Comparison of ENCODE assay signal across 11 cellular contexts in genomic region chr20:35604444-35604750, GRCh38. TPM values are rescaled to one million over a fixed set of nuclear protein-coding genes. Genes with fewer than 3 reads are reported as not detected.
DNase-seq lines count a peak whose midpoint lies in the region; ATAC-seq and TF ChIP-seq lines count a peak whose summit lies in the region.
"Had no signal": no experiment of that assay in that cellular context is flagged by ENCODE, and none has a peak within 500 bp of the region (broad histone marks: within the 10 kb centered on the region; RNA-seq: fewer than 3 reads in every experiment).

No MANE protein-coding gene starts in this region.

- ATAC-seq in GM23338: peak; percentile 44

- H3K27me3 Mint-ChIP-seq in Caco-2 (ENCODE audit: insufficient read depth, unreplicated experiment) (peaks cover under 1% of the 10 kb centered on the region), GM23338 (ENCODE audit: insufficient read depth, low read depth, poor library complexity) (peaks cover 37% of the 10 kb centered on the region)
- peaks cover 25% of the 10 kb centered on the region for H3K27me3 Mint-ChIP-seq in T-helper 2 cell treated with Interferon-gamma antibody and Interleukin-4, amounts not matched to agents 5 μg/mL and 100 μg/mL, for 36 hours (ENCODE audit: low read depth)

- H3K27ac Mint-ChIP-seq in Caco-2 (ENCODE audit: unreplicated experiment) (no peak overlapping the region), GM23338 (no peak overlapping the region)
- H3K27ac Mint-ChIP-seq in T-helper 2 cell treated with Interferon-gamma antibody and Interleukin-4, amounts not matched to agents 5 μg/mL and 100 μg/mL, for 36 hours: no peak overlapping the region

- no peak overlapping the region for H3K4me3 Mint-ChIP-seq in Caco-2 (ENCODE audit: unreplicated experiment)
- no peak overlapping the region for H3K4me3 Mint-ChIP-seq in GM23338
- H3K4me3 Mint-ChIP-seq in T-helper 2 cell treated with Interferon-gamma antibody and Interleukin-4, amounts not matched to agents 5 μg/mL and 100 μg/mL, for 36 hours: no peak overlapping the region

- H3K4me1 Mint-ChIP-seq in Caco-2 (ENCODE audit: low read depth, unreplicated experiment) (peaks cover 13% of the 10 kb centered on the region), GM23338 (peaks cover 9% of the 10 kb centered on the region)
- H3K4me1 Mint-ChIP-seq in T-helper 2 cell treated with Interferon-gamma antibody and Interleukin-4, amounts not matched to agents 5 μg/mL and 100 μg/mL, for 36 hours (ENCODE audit: low read depth): peaks cover 6% of the 10 kb centered on the region

- no TSS peak for BruUV-seq in Caco-2 (replicated peaks; lab: Mats Ljungman, UMichigan)

- H3K9me2 ChIP-seq in GM23338 (ENCODE audit: insufficient read depth): no peaks in the 10 kb centered on the region

- H3K36me3 ChIP-seq in Caco-2 (ENCODE audit: control insufficient read depth, insufficient read depth, low read length) (no peaks in the 10 kb centered on the region), GM23338 (ENCODE audit: insufficient read depth) (no peaks in the 10 kb centered on the region), WERI-Rb-1 (no peaks in the 10 kb centered on the region), kidney epithelial cell (ENCODE audit: control insufficient read depth, insufficient read depth, low read length) (no peaks in the 10 kb centered on the region)
- H3K36me3 ChIP-seq: esophagus muscularis mucosa had no signal

- TF ChIP-seq CTCF in Caco-2 (IDR thresholded peaks at IDR 0.05; ENCODE audit: insufficient read depth in 1 of 2, low read depth in 1 of 2, low read length in 1 of 2, severe bottlenecking in 1 of 2, unreplicated experiment in 1 of 2): peak; percentile 40 to 49
- peak; percentile 72 to 82 for TF ChIP-seq CTCF in GM23338 (conservative IDR thresholded peaks at IDR 0.05; ENCODE audit: low read depth in 2 of 2)
- peak; percentile 75 for TF ChIP-seq CTCF in WERI-Rb-1 (IDR thresholded peaks at IDR 0.05; ENCODE audit: low read depth, low read length)
- peak; percentile 58 for TF ChIP-seq CTCF in kidney epithelial cell (IDR thresholded peaks at IDR 0.05; ENCODE audit: insufficient read depth, low read length, poor library complexity, severe bottlenecking)

- no peak overlapping the region for H3K4me3 ChIP-seq in Caco-2 (ENCODE audit: low read depth, low read length)
- H3K4me3 ChIP-seq in GM23338: no peak overlapping the region
- no peak overlapping the region for H3K4me3 ChIP-seq in WERI-Rb-1 (ENCODE audit: low read depth, low read length)
- H3K4me3 ChIP-seq in kidney epithelial cell (ENCODE audit: low read depth, low read length): no peak overlapping the region
- H3K4me3 ChIP-seq: esophagus muscularis mucosa had no signal

- no peaks in the 10 kb centered on the region for H3F3A ChIP-seq in GM23338 (replicated peaks; ENCODE audit: low read depth)

- no peak overlapping the region for H2AFZ ChIP-seq in GM23338

- H3K4me1 ChIP-seq in Caco-2 (peaks cover 15% of the 10 kb centered on the region), GM23338 (ENCODE audit: insufficient read depth) (peaks cover 4% of the 10 kb centered on the region)

- H3K79me2 ChIP-seq in GM23338 (replicated peaks; ENCODE audit: insufficient read depth): no peaks in the 10 kb centered on the region

- intact Hi-C loops in Caco-2 (cut with micrococcal nuclease; ENCODE audit: unreplicated experiment): loop anchor here (5.0 kb wide), 1 partner anchor 42 kb away; no protein-coding TSS in a partner anchor

- 0 out of 2 replicates have a peak overlapping the region, but pooled peaks have one; percentile 40 for H3K4me2 ChIP-seq in GM23338

- CTCF ChIA-PET in Caco-2 (lab: Charles Lee): interaction anchor here (1.0 to 3.2 kb wide), 4 partner anchors 8 to 36 kb away, joined by 4 to 14 read pairs (median 8); partner anchors contain the start of gene SPAG4

- DNase-seq in Caco-2 (peak; percentile 67 to 68), GM23338 (ENCODE audit: low spot score) (peak; percentile 92), WERI-Rb-1 (peak; percentile 68), kidney epithelial cell (ENCODE audit: low read depth) (no peak), GM03348 (ENCODE audit: low spot score) (no peak), EL (no peak), NCI-H2107 treated with DMSO at 0.1 percent for 48 hours (lab: John Stamatoyannopoulos, UW; ENCODE audit: unreplicated experiment) (no peak)
- DNase-seq in T-helper 2 cell treated with Interferon-gamma antibody and Interleukin-4, amounts not matched to agents 5 μg/mL and 100 μg/mL, for 36 hours (ENCODE audit: low spot score): no peak
- DNase-seq: HCEC 1CT, IMR-90 had no signal

- no peaks in the 10 kb centered on the region for H3K36me3 Mint-ChIP-seq in Caco-2 (ENCODE audit: insufficient read depth, unreplicated experiment)
- no peaks in the 10 kb centered on the region; the same call in 1 of the 3 replicates for H3K36me3 Mint-ChIP-seq in GM23338 (ENCODE audit: low read depth)
- H3K36me3 Mint-ChIP-seq in T-helper 2 cell treated with Interferon-gamma antibody and Interleukin-4, amounts not matched to agents 5 μg/mL and 100 μg/mL, for 36 hours (ENCODE audit: low read depth): no peaks in the 10 kb centered on the region

- POLR2A ChIA-PET in Caco-2 (lab: Charles Lee): interaction anchor here (1.0 kb wide), 1 partner anchor 11 kb away, joined by 3 read pairs; the partner anchor contains the start of gene SPAG4

- H3K9me3 ChIP-seq in Caco-2: no peaks in the 10 kb centered on the region
- H3K9me3 ChIP-seq in WERI-Rb-1 (ENCODE audit: severe bottlenecking): no peaks in the 10 kb centered on the region
- H3K9me3 ChIP-seq: esophagus muscularis mucosa had no signal

- H3K9me3 Mint-ChIP-seq in Caco-2 (ENCODE audit: unreplicated experiment) (no peaks in the 10 kb centered on the region), GM23338 (no peaks in the 10 kb centered on the region; the same call in 2 of the 3 replicates)
- H3K9me3 Mint-ChIP-seq in T-helper 2 cell treated with Interferon-gamma antibody and Interleukin-4, amounts not matched to agents 5 μg/mL and 100 μg/mL, for 36 hours: no peaks in the 10 kb centered on the region

- no peaks in the 10 kb centered on the region for H3K27me3 ChIP-seq in Caco-2 (replicated peaks; ENCODE audit: control insufficient read depth, insufficient read depth, low read length)
- H3K27me3 ChIP-seq in GM23338 (ENCODE audit: insufficient read depth): peaks cover 48% of the 10 kb centered on the region
- H3K27me3 ChIP-seq in WERI-Rb-1 (ENCODE audit: insufficient read depth, low read depth, severe bottlenecking): no peaks in the 10 kb centered on the region
- peaks cover 30% of the 10 kb centered on the region for H3K27me3 ChIP-seq in kidney epithelial cell (ENCODE audit: control insufficient read depth, insufficient read depth, low read length)

- H4K20me1 ChIP-seq in GM23338 (replicated peaks; ENCODE audit: insufficient read depth): no peaks in the 10 kb centered on the region

- H3K27ac ChIP-seq in GM23338 (ENCODE audit: low read depth): no peak overlapping the region
- no peak overlapping the region for H3K27ac ChIP-seq in WERI-Rb-1
- H3K27ac ChIP-seq: esophagus muscularis mucosa had no signal

TF ChIP-seq in GM23338, 12 proteins besides CTCF, POLR2A, EP300 and RAD21 (continues in another document):
- no peak for TF ChIP-seq CREB1 (CRISPR knock-in tag; IDR thresholded peaks at IDR 0.05; ENCODE audit: low read depth)
- TF ChIP-seq ZNF331 (CRISPR knock-in tag; IDR thresholded peaks at IDR 0.05; ENCODE audit: low read depth): no peak
- no peak for TF ChIP-seq NANOG (IDR thresholded peaks at IDR 0.05; ENCODE audit: borderline replicate concordance)
- TF ChIP-seq POLR2AphosphoS5 (IDR thresholded peaks at IDR 0.05; ENCODE audit: low read depth): no peak

RNA-seq across cellular contexts. Expression of gene SPAG4, which starts 11.2 kb away (rescaled TPM):
- total RNA-seq in Caco-2 (2022) (5.4 and 6.1 TPM in 2 replicates), kidney epithelial cell (2.6 and 7.9 TPM in 2 replicates)
- total RNA-seq in GM23338 (2014; rRNA removed; shearing (Covaris generic)): 0.39 and 2.7 TPM in 2 replicates
- 2.9 and 3.8 TPM in 2 replicates for polyA plus RNA-seq in GM23338 (2016; fragmentation: Nextera tagmentation; extraction: Ambion mirVana)

Comparison
In these comparisons a context has a peak if more than half of its experiments do, and no peak if none do; other contexts are left out.
1. DNase-seq: peak in Caco-2 (2 of 2), GM23338 (single experiment) and WERI-Rb-1 (single experiment); none in kidney epithelial cell (single experiment), GM03348 (single experiment), EL (single experiment), NCI-H2107 treated with DMSO at 0.1 percent for 48 hours (single experiment) and T-helper 2 cell treated with Interferon-gamma antibody and Interleukin-4, amounts not matched to agents 5 μg/mL and 100 μg/mL, for 36 hours (single experiment).
2. Peak in every context shown above with its lines, with median percentiles within 50 percentile points of each other: CTCF ChIP-seq.